20 cellular contexts compared by ENCODE assay signal in the genomic region with DNA sequence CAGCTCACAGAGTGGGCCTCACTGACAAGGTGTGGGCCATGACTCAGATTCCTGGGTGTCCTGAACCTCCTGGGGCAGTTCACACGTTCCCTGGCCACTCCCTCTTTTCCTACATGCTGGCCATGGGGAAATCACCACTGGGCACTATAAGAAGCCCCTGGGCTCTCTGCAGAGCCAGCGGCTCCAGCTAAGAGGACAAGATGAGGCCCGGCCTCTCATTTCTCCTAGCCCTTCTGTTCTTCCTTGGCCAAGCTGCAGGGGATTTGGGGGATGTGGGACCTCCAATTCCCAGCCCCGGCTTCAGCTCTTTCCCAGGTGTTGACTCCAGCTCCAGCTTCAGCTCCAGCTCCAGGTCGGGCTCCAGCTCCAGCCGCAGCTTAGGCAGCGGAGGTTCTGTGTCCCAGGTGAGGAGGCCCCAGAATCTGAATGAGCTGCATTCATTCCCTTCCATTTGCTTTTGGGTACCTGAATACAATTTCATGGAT. TPM values are rescaled to one million over a fixed set of nuclear protein-coding genes. Genes with fewer than 3 reads are reported as not detected.
A peak's percentile ranks its signal among the peaks of the same experiment; 100 is the strongest.
DNase-seq lines count a peak whose midpoint lies in the region; ATAC-seq, FAIRE-seq and TF ChIP-seq lines count a peak whose summit lies in the region.
"Had no signal": no experiment of that assay in that cellular context is flagged by ENCODE, and none has a peak within 500 bp of the region (broad histone marks: within the 10 kb centered on the region; RNA-seq: fewer than 3 reads in every experiment).

A gene with protein sequence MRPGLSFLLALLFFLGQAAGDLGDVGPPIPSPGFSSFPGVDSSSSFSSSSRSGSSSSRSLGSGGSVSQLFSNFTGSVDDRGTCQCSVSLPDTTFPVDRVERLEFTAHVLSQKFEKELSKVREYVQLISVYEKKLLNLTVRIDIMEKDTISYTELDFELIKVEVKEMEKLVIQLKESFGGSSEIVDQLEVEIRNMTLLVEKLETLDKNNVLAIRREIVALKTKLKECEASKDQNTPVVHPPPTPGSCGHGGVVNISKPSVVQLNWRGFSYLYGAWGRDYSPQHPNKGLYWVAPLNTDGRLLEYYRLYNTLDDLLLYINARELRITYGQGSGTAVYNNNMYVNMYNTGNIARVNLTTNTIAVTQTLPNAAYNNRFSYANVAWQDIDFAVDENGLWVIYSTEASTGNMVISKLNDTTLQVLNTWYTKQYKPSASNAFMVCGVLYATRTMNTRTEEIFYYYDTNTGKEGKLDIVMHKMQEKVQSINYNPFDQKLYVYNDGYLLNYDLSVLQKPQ (plus strand): TSS at position 177 of the 485 bp plus-strand sequence. CDS start 24 bp downstream, at position 201.

- no peak for TF ChIP-seq EP300 in esophagus muscularis mucosa (IDR thresholded peaks at IDR 0.05)

- no peak within 1 kb of the TSS for H3K4me3 Mint-ChIP-seq in GM23338
- no peak within 1 kb of the TSS for H3K4me3 Mint-ChIP-seq in stimulated activated naive CD8-positive, alpha-beta T cell treated with anti-CD3 and anti-CD28 coated beads, Interleukin-15, amount 100 ng/mL, for 72 hours
- H3K4me3 Mint-ChIP-seq: CD14-positive monocyte had no signal

- WGBS in body of pancreas, 2 donors: 84 to 94% methylated on average over 6 to 7 of the region's 7 CpGs
- WGBS in small intestine, 3 donors: 9 to 55% (median 36%) methylated on average over 7 of the region's 7 CpGs
- WGBS in esophagus muscularis mucosa: 89% methylated on average over 6 of the region's 7 CpGs

- peaks cover 7% of the 10 kb centered on the region for H3K4me1 ChIP-seq in GM23338 (ENCODE audit: insufficient read depth)
- peaks cover 8% of the 10 kb centered on the region for H3K4me1 ChIP-seq in body of pancreas
- no peaks in the 10 kb centered on the region for H3K4me1 ChIP-seq in small intestine (ENCODE audit: control insufficient read depth in 2 of 2, insufficient read depth in 1 of 2, low read depth in 1 of 2, low read length in 1 of 2)
- H3K4me1 ChIP-seq in esophagus muscularis mucosa: no peaks in the 10 kb centered on the region
- H3K4me1 ChIP-seq in effector memory CD4-positive, alpha-beta T cell (ENCODE audit: control insufficient read depth, insufficient read depth, low read length, poor library complexity, severe bottlenecking): no peaks in the 10 kb centered on the region
- H3K4me1 ChIP-seq: A549 had no signal

- H3K36me3 ChIP-seq in GM23338 (ENCODE audit: insufficient read depth) (no peaks in the 10 kb centered on the region), body of pancreas (replicated peaks in 1 of 2; ENCODE audit: insufficient read depth in 1 of 2, low read depth in 2 of 2) (no peaks in the 10 kb centered on the region), small intestine (ENCODE audit: control insufficient read depth in 2 of 2, insufficient read depth in 2 of 2, low read length in 2 of 2) (no peaks in the 10 kb centered on the region), esophagus muscularis mucosa (no peaks in the 10 kb centered on the region)
- H3K36me3 ChIP-seq in effector memory CD4-positive, alpha-beta T cell (ENCODE audit: control insufficient read depth, insufficient read depth, low read length): no peaks in the 10 kb centered on the region

- H3K79me2 ChIP-seq in GM23338 (replicated peaks; ENCODE audit: insufficient read depth): no peaks in the 10 kb centered on the region

- H3K4me3 ChIP-seq in GM23338 (no peak within 1 kb of the TSS), body of pancreas (no peak within 1 kb of the TSS), small intestine (ENCODE audit: low read depth in 1 of 2, low read length in 2 of 2) (peak within 1 kb of the TSS in 1 of 2 donors; percentile 22), esophagus muscularis mucosa (no peak within 1 kb of the TSS)
- H3K4me3 ChIP-seq in effector memory CD4-positive, alpha-beta T cell (ENCODE audit: insufficient read depth, low read depth, low read length, poor library complexity, severe bottlenecking): no peak within 1 kb of the TSS
- H3K4me3 ChIP-seq: A549, GM12878 had no signal

- no peak within 1 kb of the TSS for H3K4me2 ChIP-seq in GM23338
- H3K4me2 ChIP-seq: A549 had no signal

- no peaks in the 10 kb centered on the region for H3K36me3 Mint-ChIP-seq in GM23338 (ENCODE audit: low read depth)
- H3K36me3 Mint-ChIP-seq: CD14-positive monocyte had no signal

- no peak within 1 kb of the TSS for H3K27ac Mint-ChIP-seq in GM23338
- H3K27ac Mint-ChIP-seq in stimulated activated naive CD8-positive, alpha-beta T cell treated with anti-CD3 and anti-CD28 coated beads, Interleukin-15, amount 100 ng/mL, for 72 hours: no peak within 1 kb of the TSS
- H3K27ac Mint-ChIP-seq: CD14-positive monocyte had no signal

- peak; percentile 72 for ATAC-seq in GM23338
- ATAC-seq in body of pancreas: peak; percentile 50
- ATAC-seq in stimulated activated naive CD8-positive, alpha-beta T cell treated with anti-CD3 and anti-CD28 coated beads, Interleukin-15, amount 100 ng/mL, for 72 hours: no peak
- ATAC-seq: A549, GM12878, HCT116 had no signal

- H3K4me1 Mint-ChIP-seq in GM23338: peaks cover 13% of the 10 kb centered on the region; the same call in 2 of the 3 replicates
- H3K4me1 Mint-ChIP-seq in stimulated activated naive CD8-positive, alpha-beta T cell treated with anti-CD3 and anti-CD28 coated beads, Interleukin-15, amount 100 ng/mL, for 72 hours: no peaks in the 10 kb centered on the region
- H3K4me1 Mint-ChIP-seq: CD14-positive monocyte had no signal

- H3K9me2 ChIP-seq in GM23338 (ENCODE audit: insufficient read depth): no peaks in the 10 kb centered on the region

- TF ChIP-seq POLR2A in body of pancreas (IDR thresholded peaks at IDR 0.05): peak in 2 of 3 donors; percentile 37 to 48
- TF ChIP-seq POLR2A in esophagus muscularis mucosa (IDR thresholded peaks at IDR 0.05; ENCODE audit: low read depth): no peak

- peak; percentile 32 for DNase-seq in GM23338 (ENCODE audit: low spot score)
- DNase-seq in body of pancreas: peak in 2 of 4 donors; percentile 20 to 54
- DNase-seq in left kidney (ENCODE audit: low read depth, low spot score): peak; percentile 71
- DNase-seq in small intestine: peak; percentile 93
- DNase-seq in esophagus muscularis mucosa (ENCODE audit: extremely low spot score): no peak
- DNase-seq in effector memory CD4-positive, alpha-beta T cell: no peak
- no peak for DNase-seq in stimulated activated naive CD8-positive, alpha-beta T cell treated with anti-CD3 and anti-CD28 coated beads, Interleukin-15, amount 100 ng/mL, for 72 hours
- DNase-seq: COR-L47, DMS53, NCI-H1048, NCI-H2171, NCI-H446 treated with DMSO at 0.1 percent for 48 hours, NCI-H774, SHP77 treated with DMSO at 0.1 percent for 48 hours had no signal

- H4K20me1 ChIP-seq in GM23338 (replicated peaks; ENCODE audit: insufficient read depth): no peaks in the 10 kb centered on the region

- TF ChIP-seq CTCF in GM23338 (conservative IDR thresholded peaks at IDR 0.05; ENCODE audit: low read depth in 2 of 2): no peak
- no peak for TF ChIP-seq CTCF in body of pancreas (IDR thresholded peaks at IDR 0.05)
- TF ChIP-seq CTCF in esophagus muscularis mucosa (IDR thresholded peaks at IDR 0.05): no peak

- H3K27me3 ChIP-seq in GM23338 (ENCODE audit: insufficient read depth) (no peaks in the 10 kb centered on the region), body of pancreas (no peaks in the 10 kb centered on the region), small intestine (ENCODE audit: control insufficient read depth in 2 of 2, insufficient read depth in 2 of 2, low read length in 2 of 2) (no peaks in the 10 kb centered on the region), esophagus muscularis mucosa (peaks cover 0 to 16% (median 0%) of the 10 kb centered on the region in 4 donors)
- no peaks in the 10 kb centered on the region for H3K27me3 ChIP-seq in effector memory CD4-positive, alpha-beta T cell (replicated peaks; ENCODE audit: control insufficient read depth, insufficient read depth, low read length, poor library complexity, severe bottlenecking)

- intact Hi-C loops in body of pancreas (cut with DNase I) (no loop called here), esophagus muscularis mucosa (cut with DNase I) (no loop called here)

- no peak for FAIRE-seq in small intestine (lab: Jason Lieb, UNC)
- FAIRE-seq: A549, GM12878, RCC 7860 had no signal

- H3K27ac ChIP-seq in GM23338 (ENCODE audit: low read depth): no peak within 1 kb of the TSS
- H3K27ac ChIP-seq in body of pancreas: no peak within 1 kb of the TSS
- H3K27ac ChIP-seq in small intestine (ENCODE audit: low read depth in 1 of 2, low read length in 1 of 2): peak within 1 kb of the TSS; percentile 50 to 89
- no peak within 1 kb of the TSS for H3K27ac ChIP-seq in esophagus muscularis mucosa (replicated peaks in 1 of 4)
- H3K27ac ChIP-seq in effector memory CD4-positive, alpha-beta T cell (ENCODE audit: insufficient read depth, low read length, poor library complexity, severe bottlenecking): no peak within 1 kb of the TSS
- H3K27ac ChIP-seq: A549 had no signal

- peak within 1 kb of the TSS; percentile 65 for H2AFZ ChIP-seq in GM23338

- no peaks in the 10 kb centered on the region for H3K9me3 ChIP-seq in body of pancreas
- H3K9me3 ChIP-seq in small intestine (ENCODE audit: control insufficient read depth, low read depth): no peaks in the 10 kb centered on the region
- H3K9me3 ChIP-seq in esophagus muscularis mucosa: no peaks in the 10 kb centered on the region
- H3K9me3 ChIP-seq in effector memory CD4-positive, alpha-beta T cell (ENCODE audit: control insufficient read depth, low read length): no peaks in the 10 kb centered on the region
- H3K9me3 ChIP-seq: A549 had no signal

- no peaks in the 10 kb centered on the region for H3K9me3 Mint-ChIP-seq in GM23338
- no peaks in the 10 kb centered on the region for H3K9me3 Mint-ChIP-seq in stimulated activated naive CD8-positive, alpha-beta T cell treated with anti-CD3 and anti-CD28 coated beads, Interleukin-15, amount 100 ng/mL, for 72 hours

- no peaks in the 10 kb centered on the region for H3K27me3 Mint-ChIP-seq in GM23338 (ENCODE audit: insufficient read depth, low read depth, poor library complexity)
- no peaks in the 10 kb centered on the region for H3K27me3 Mint-ChIP-seq in stimulated activated naive CD8-positive, alpha-beta T cell treated with anti-CD3 and anti-CD28 coated beads, Interleukin-15, amount 100 ng/mL, for 72 hours

- no peaks in the 10 kb centered on the region for H3F3A ChIP-seq in GM23338 (replicated peaks; ENCODE audit: low read depth)

TF ChIP-seq in GM23338, 12 proteins besides CTCF, POLR2A, EP300 and RAD21 (continues in another document):
- no peak for TF ChIP-seq EZH2 (IDR thresholded peaks at IDR 0.05; ENCODE audit: low read depth, unreplicated experiment)

RNA-seq across cellular contexts. Expression of the gene that starts here (rescaled TPM):
- not detected in 2 replicates for total RNA-seq in GM23338 (2014; rRNA removed; shearing (Covaris generic))
- polyA plus RNA-seq in GM23338 (2016; fragmentation: Nextera tagmentation; extraction: Ambion mirVana): not detected in 2 replicates
- total RNA-seq in body of pancreas: 10 to 100 TPM; 51.7 to 55.8 TPM
- 1,000 to 10,000 TPM in 1 of 3 donors, 10 to 100 TPM in 2; 58.6 to 7,751 (median 87.2) TPM for polyA plus RNA-seq in small intestine
- total RNA-seq in esophagus muscularis mucosa: under 1 TPM in 3 of 4 donors, not detected in 1; under 0.01 to 0.66 (median 0.13) TPM
- total RNA-seq: G401, GM12878 had no signal
- polyA plus RNA-seq: A549, CD14-positive monocyte had no signal

Comparison
In these comparisons a context has a peak if more than half of its experiments do, and no peak if none do; other contexts are left out.
1. RNA of the gene that starts here (total RNA-seq): 51.7 to 55.8 TPM in body of pancreas; under 0.01 to 0.66 TPM in esophagus muscularis mucosa and not detected in GM23338; every median in the first group is over 10 times any median in the second.
2. RNA of the gene that starts here (polyA plus RNA-seq): 58.6 to 7,751 TPM in small intestine; not detected in GM23338; every median in the first group is over 10 times any median in the second.
3. Peak in DNase-seq and ATAC-seq in GM23338; RNA of the gene not detected or under 1 TPM.
4. DNase-seq: peak in left kidney (single experiment) and small intestine (single experiment); none in esophagus muscularis mucosa (single experiment), effector memory CD4-positive, alpha-beta T cell (0 of 3) and stimulated activated naive CD8-positive, alpha-beta T cell treated with anti-CD3 and anti-CD28 coated beads, Interleukin-15, amount 100 ng/mL, for 72 hours (0 of 2).
5. H3K27ac ChIP-seq: peak in small intestine (2 of 2); none in GM23338 (single experiment), body of pancreas (0 of 4), esophagus muscularis mucosa (0 of 4) and effector memory CD4-positive, alpha-beta T cell (single experiment).